In the genomic region with DNA sequence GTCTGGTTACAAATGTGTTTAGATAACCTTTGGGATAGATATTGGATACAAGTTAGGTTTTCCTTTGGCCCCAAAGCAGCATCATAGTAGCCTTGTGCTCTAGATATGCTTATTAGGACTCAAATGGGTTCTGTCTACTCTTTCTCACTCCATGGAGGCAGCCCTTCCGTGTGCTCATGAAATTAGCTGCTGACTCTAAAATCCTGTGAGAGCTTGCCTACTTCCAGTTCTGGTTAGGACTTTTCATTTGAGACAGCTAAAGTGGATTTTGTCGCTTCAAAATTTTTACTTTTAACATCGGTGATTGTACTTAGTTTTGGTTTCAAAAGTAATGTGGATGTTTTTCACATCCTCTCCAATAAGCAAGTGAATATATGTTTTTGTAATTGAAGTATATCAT, we compare ENCODE assay signal across 8 cellular contexts. TPM values are rescaled to one million over a fixed set of nuclear protein-coding genes. Genes with fewer than 3 reads are reported as not detected.
DNase-seq lines count a peak whose midpoint lies in the region; ATAC-seq and TF ChIP-seq lines count a peak whose summit lies in the region.

No MANE protein-coding gene starts in this region.

- intact Hi-C loops in CD4-positive, alpha-beta T cell (cut with DNase I, micrococcal nuclease), result loop anchor here (1.0 to 10.0 kb wide), 6 partner anchors 14 to 920 kb away; partner anchors contain the start of genes ACAD11 (in 1 of the 2) and SRPRB (in 1 of the 2)
- intact Hi-C loops in PC-9 (cut with micrococcal nuclease; ENCODE audit: unreplicated experiment), result loop anchor here (2.0 to 10.0 kb wide), 3 partner anchors 16 to 1440 kb away; partner anchors contain the start of gene SRPRB

- H3K4me2 ChIP-seq in PC-9, result peak overlapping the region; percentile 81

- TF ChIP-seq CTCF in CD4-positive, alpha-beta T cell (IDR thresholded peaks at IDR 0.05), result no peak
- TF ChIP-seq CTCF in PC-9 (conservative IDR thresholded peaks at IDR 0.05), result no peak
- TF ChIP-seq CTCF in endodermal cell (conservative IDR thresholded peaks at IDR 0.05), result no peak
- TF ChIP-seq CTCF in neural crest cell (conservative IDR thresholded peaks at IDR 0.05), result no peak
- no peak for TF ChIP-seq CTCF in GM10266 (IDR thresholded peaks at IDR 0.05; ENCODE audit: control insufficient read depth, insufficient read depth, low read depth, missing control alignments)

- CTCF ChIA-PET in CD4-positive, alpha-beta T cell (lab: Charles Lee), result no interaction called here
- CTCF ChIA-PET in PC-9 (lab: Charles Lee), result interaction anchor here (0.6 to 0.9 kb wide), 3 partner anchors 28 to 111 kb away, joined by 3 to 4 read pairs (median 4); no protein-coding TSS in a partner anchor

- peak overlapping the region; percentile 96 for H3K4me3 Mint-ChIP-seq in CD4-positive, alpha-beta T cell
- peak overlapping the region; percentile 85 for H3K4me3 Mint-ChIP-seq in endodermal cell
- H3K4me3 Mint-ChIP-seq in neural crest cell, result peak overlapping the region; percentile 96

- H3K9me3 Mint-ChIP-seq in CD4-positive, alpha-beta T cell, result no peaks in the 10 kb centered on the region
- no peaks in the 10 kb centered on the region for H3K9me3 Mint-ChIP-seq in endodermal cell
- H3K9me3 Mint-ChIP-seq in neural crest cell, result no peaks in the 10 kb centered on the region

- H3K27me3 ChIP-seq in CD4-positive, alpha-beta T cell (ENCODE audit: control insufficient read depth, insufficient read depth, low read length), result no peaks in the 10 kb centered on the region
- no peaks in the 10 kb centered on the region for H3K27me3 ChIP-seq in PC-9 (ENCODE audit: insufficient read depth, low read depth)
- no peaks in the 10 kb centered on the region for H3K27me3 ChIP-seq in endodermal cell (ENCODE audit: control insufficient read depth, insufficient read depth, low read length, poor library complexity, severe bottlenecking)

- no peak overlapping the region for H2AFZ ChIP-seq in PC-9

- H3K4me3 ChIP-seq in PC-9, result peak overlapping the region; percentile 97
- peak overlapping the region; percentile 99 for H3K4me3 ChIP-seq in endodermal cell (ENCODE audit: low read length)

- no peak for DNase-seq in CD4-positive, alpha-beta T cell
- DNase-seq in PC-9 (no peak), endodermal cell (no peak), neural crest cell (ENCODE audit: low read depth, low spot score) (no peak), GM10266 (ENCODE audit: extremely low spot score) (no peak)

- H3K27ac ChIP-seq in CD4-positive, alpha-beta T cell (ENCODE audit: low read depth, low read length), result peak overlapping the region; percentile 80
- H3K27ac ChIP-seq in PC-9 (peak overlapping the region; percentile 72), endodermal cell (ENCODE audit: low read depth, low read length) (no peak overlapping the region)

- peak overlapping the region; percentile 99 for H3K27ac Mint-ChIP-seq in CD4-positive, alpha-beta T cell
- H3K27ac Mint-ChIP-seq in endodermal cell (peak overlapping the region; percentile 93), neural crest cell (ENCODE audit: unreplicated experiment) (peak overlapping the region; percentile 94)

- peak overlapping the region; percentile 87 for H3K9ac ChIP-seq in endodermal cell (ENCODE audit: extremely low read depth, low read length, poor library complexity, severe bottlenecking)

- BruUV-seq in PC-9 (replicated peaks; lab: Mats Ljungman, UMichigan), result TSS peak; percentile 29

- H4K20me1 ChIP-seq in PC-9 (ENCODE audit: insufficient read depth), result peaks cover 35% of the 10 kb centered on the region

- no peaks in the 10 kb centered on the region for H3K9me2 ChIP-seq in PC-9 (ENCODE audit: insufficient read depth)

- WGBS in endodermal cell (ENCODE audit: insufficient coverage in 1 of 2, insufficient read length in 1 of 2), 2 experiments, result 20 to 65% methylated on average over 1 to 3 of the region's 3 CpGs

- no peaks in the 10 kb centered on the region for H3K9me3 ChIP-seq in CD4-positive, alpha-beta T cell (ENCODE audit: control insufficient read depth, low read length)
- H3K9me3 ChIP-seq in PC-9 (ENCODE audit: insufficient read depth, low read depth), result no peaks in the 10 kb centered on the region
- H3K9me3 ChIP-seq in endodermal cell (ENCODE audit: control insufficient read depth, low read length), result no peaks in the 10 kb centered on the region

- no peak for ATAC-seq in CD4-positive, alpha-beta T cell (ENCODE audit: poor library complexity)
- ATAC-seq in GM19397 (IDR thresholded peaks at IDR 0.05; ENCODE audit: unreplicated experiment) (no peak), GM21576 (IDR thresholded peaks at IDR 0.05; ENCODE audit: unreplicated experiment) (no peak), GM21717 (IDR thresholded peaks at IDR 0.05; ENCODE audit: unreplicated experiment) (no peak)

- H3K36me3 Mint-ChIP-seq in CD4-positive, alpha-beta T cell (ENCODE audit: low read depth), result peaks cover 65% of the 10 kb centered on the region
- H3K36me3 Mint-ChIP-seq in endodermal cell (ENCODE audit: low read depth) (peaks cover 43% of the 10 kb centered on the region), neural crest cell (ENCODE audit: low read depth) (peaks cover 10% of the 10 kb centered on the region)

- no peaks in the 10 kb centered on the region for H3K27me3 Mint-ChIP-seq in CD4-positive, alpha-beta T cell
- H3K27me3 Mint-ChIP-seq in endodermal cell (ENCODE audit: insufficient read depth) (no peaks in the 10 kb centered on the region), neural crest cell (ENCODE audit: low read depth) (no peaks in the 10 kb centered on the region)

- peaks cover 38% of the 10 kb centered on the region for H3F3A ChIP-seq in PC-9 (ENCODE audit: insufficient read depth, low read depth)

- peaks cover 41% of the 10 kb centered on the region for H3K36me3 ChIP-seq in PC-9 (ENCODE audit: low read depth)
- H3K36me3 ChIP-seq in endodermal cell (ENCODE audit: control insufficient read depth, insufficient read depth, low read length), result peaks cover 46% of the 10 kb centered on the region

- peaks cover 58% of the 10 kb centered on the region for H3K79me2 ChIP-seq in PC-9 (ENCODE audit: low read depth)

- POLR2A ChIA-PET in CD4-positive, alpha-beta T cell (lab: Charles Lee), result interaction anchor here (0.9 to 4.6 kb wide), 12 partner anchors 20 to 1158 kb away, joined by 3 to 104 read pairs (median 12); partner anchors contain the start of genes ANAPC13, CEP63, DNAJC13 and NPHP3
- POLR2A ChIA-PET in PC-9 (lab: Charles Lee; ENCODE audit: unreplicated experiment), result interaction anchor here (0.6 to 0.9 kb wide), 3 partner anchors 44 to 121 kb away, joined by 3 to 7 read pairs (median 6); no protein-coding TSS in a partner anchor

- H3K4me1 Mint-ChIP-seq in CD4-positive, alpha-beta T cell (ENCODE audit: low read depth), result peaks cover 72% of the 10 kb centered on the region
- peaks cover 18% of the 10 kb centered on the region for H3K4me1 Mint-ChIP-seq in endodermal cell
- H3K4me1 Mint-ChIP-seq in neural crest cell, result peaks cover 49% of the 10 kb centered on the region

- H3K4me1 ChIP-seq in PC-9 (replicated peaks; ENCODE audit: insufficient read depth) (peaks cover 56% of the 10 kb centered on the region), endodermal cell (ENCODE audit: control insufficient read depth, insufficient read depth, low read length) (no peaks in the 10 kb centered on the region)

RNA-seq across cellular contexts. Expression of gene CDV3, which starts 1.6 kb away (rescaled TPM):
- total RNA-seq in CD4-positive, alpha-beta T cell, result 100 to 1,000 TPM; 206 to 228 TPM
- total RNA-seq in PC-9 (2021) (178 and 193 TPM in 2 replicates), endodermal cell (100 to 1,000 TPM; 114 to 118 TPM), neural crest cell (166 and 174 TPM in 2 replicates)
- 136 TPM for polyA plus RNA-seq in endodermal cell (2013, experiment 1 of 2)
- 128 TPM for polyA plus RNA-seq in endodermal cell (2013, experiment 2 of 2)
